In genomic region chr20:63956664-63957003, GRCh38 we compare ENCODE assay signal across 8 cellular contexts. TPM values are rescaled to one million over a fixed set of nuclear protein-coding genes. Genes with fewer than 3 reads are reported as not detected.
DNase-seq lines count a peak whose midpoint lies in the region; ATAC-seq and TF ChIP-seq lines count a peak whose summit lies in the region.

No MANE protein-coding gene starts in this region.

- H3K9me3 ChIP-seq in DND-41 (ENCODE audit: insufficient read depth, low read length, severe bottlenecking) (no peaks in the 10 kb centered on the region), liver (ENCODE audit: control insufficient read depth in 4 of 4, low read length in 3 of 4) (no peaks in the 10 kb centered on the region), upper lobe of left lung (no peaks in the 10 kb centered on the region)

- no peak for TF ChIP-seq EP300 in upper lobe of left lung (IDR thresholded peaks at IDR 0.05)

- H3K36me3 ChIP-seq in DND-41 (ENCODE audit: insufficient read depth, low read length) = peaks cover 67% of the 10 kb centered on the region
- peaks cover 2 to 18% (median 6%) of the 10 kb centered on the region in 4 donors for H3K36me3 ChIP-seq in liver (ENCODE audit: control insufficient read depth in 4 of 4, insufficient read depth in 3 of 4, low read depth in 1 of 4, low read length in 3 of 4)
- peaks cover 0 to 32% (median 19%) of the 10 kb centered on the region in 4 donors for H3K36me3 ChIP-seq in upper lobe of left lung

- H2AFZ ChIP-seq in DND-41 (ENCODE audit: low read depth, low read length) = no peak overlapping the region

- H3K36me3 Mint-ChIP-seq in activated naive CD4-positive, alpha-beta T cell treated with anti-CD3 and anti-CD28 coated beads, Interleukin-2, amount 50 U/mL, for 72 hours = peaks cover 0 to 4% of the 10 kb centered on the region in 2 donors

- no peak for TF ChIP-seq POLR2A in upper lobe of left lung (IDR thresholded peaks at IDR 0.05)

- peak overlapping the region; percentile 36; the same call in 1 of the 2 replicates for H3K4me2 ChIP-seq in DND-41 (ENCODE audit: insufficient read depth, low read length)

- H3K27me3 ChIP-seq in DND-41 (ENCODE audit: insufficient read depth, low read length, poor library complexity) (no peaks in the 10 kb centered on the region), liver (ENCODE audit: control insufficient read depth in 4 of 4, insufficient read depth in 4 of 4, low read length in 3 of 4) (no peaks in the 10 kb centered on the region), upper lobe of left lung (no peaks in the 10 kb centered on the region)

- WGBS in liver = under 1% methylated on average over 15 of the region's 15 CpGs
- WGBS in upper lobe of left lung, 2 donors = 1 to 2% methylated on average over 14 to 15 of the region's 15 CpGs

- no peak overlapping the region for H3K27ac ChIP-seq in DND-41 (ENCODE audit: low read length)
- peak overlapping the region; percentile 52 to 67 for H3K27ac ChIP-seq in liver (ENCODE audit: low read depth in 1 of 2, low read length in 2 of 2)
- H3K27ac ChIP-seq in upper lobe of left lung = peak overlapping the region; percentile 26 to 65 (median 48)

- H3K4me3 ChIP-seq in DND-41 (ENCODE audit: low read depth in 1 of 2, low read length in 2 of 2) (no peak overlapping the region), liver (ENCODE audit: low read depth in 1 of 3, low read length in 3 of 3) (peak overlapping the region; percentile 6 to 44 (median 18)), upper lobe of left lung (peak overlapping the region; percentile 62 to 99 (median 79))

- ATAC-seq in DND-41 (ENCODE audit: insufficient read depth, low read depth) (no peak), HG02678 (IDR thresholded peaks at IDR 0.05; ENCODE audit: unreplicated experiment) (peak; percentile 10), upper lobe of left lung (ENCODE audit: low FRiP score in 2 of 2) (no peak)
- ATAC-seq in activated naive CD4-positive, alpha-beta T cell treated with anti-CD3 and anti-CD28 coated beads, Interleukin-2, amount 50 U/mL, for 72 hours = peak; percentile 17 to 18

- peaks cover 64% of the 10 kb centered on the region for H4K20me1 ChIP-seq in DND-41 (ENCODE audit: insufficient read depth, low read length)

- DNase-seq in DND-41 = no peak
- peak in 1 of 2 donors; percentile 44 for DNase-seq in activated naive CD4-positive, alpha-beta T cell treated with anti-CD3 and anti-CD28 coated beads, Interleukin-2, amount 50 U/mL, for 72 hours (ENCODE audit: low spot score in 2 of 2)
- no peak for DNase-seq in upper lobe of left lung
- DNase-seq in HUDEP-2 (lab: John Stamatoyannopoulos, UW; ENCODE audit: unreplicated experiment in 76 of 76) = no peak
- no peak for DNase-seq in GM10266 (ENCODE audit: extremely low spot score)
- DNase-seq in activated CD4-positive, alpha-beta T cell treated with anti-CD3 and anti-CD28 coated beads, Interleukin-2, amount 50 U/mL, for 1 hour = no peak

- TF ChIP-seq RAD21 in liver (IDR thresholded peaks at IDR 0.05) = no peak

- H3K4me1 ChIP-seq in DND-41 (ENCODE audit: insufficient read depth, low read length) (peaks cover 29% of the 10 kb centered on the region), liver (ENCODE audit: control insufficient read depth in 4 of 4, insufficient read depth in 4 of 4, low read length in 3 of 4) (peaks cover 20 to 58% (median 40%) of the 10 kb centered on the region in 4 donors), upper lobe of left lung (peaks cover 41 to 57% (median 46%) of the 10 kb centered on the region in 4 donors)

- H3K9me3 Mint-ChIP-seq in activated naive CD4-positive, alpha-beta T cell treated with anti-CD3 and anti-CD28 coated beads, Interleukin-2, amount 50 U/mL, for 72 hours = no peaks in the 10 kb centered on the region

- TF ChIP-seq CTCF in DND-41 (IDR thresholded peaks at IDR 0.05; ENCODE audit: borderline replicate concordance, extremely low read depth, low read length, poor library complexity, severe bottlenecking) (no peak), liver (IDR thresholded peaks at IDR 0.05; ENCODE audit: low read depth, low read length, missing input control) (no peak), upper lobe of left lung (IDR thresholded peaks at IDR 0.05) (no peak), GM10266 (IDR thresholded peaks at IDR 0.05; ENCODE audit: control insufficient read depth, insufficient read depth, low read depth, missing control alignments) (no peak)

- peak overlapping the region; percentile 65 to 79 for H3K27ac Mint-ChIP-seq in activated naive CD4-positive, alpha-beta T cell treated with anti-CD3 and anti-CD28 coated beads, Interleukin-2, amount 50 U/mL, for 72 hours

- peaks cover 45% of the 10 kb centered on the region for H3K79me2 ChIP-seq in DND-41 (ENCODE audit: insufficient read depth, low read length)

- no peak overlapping the region for H3K9ac ChIP-seq in DND-41 (ENCODE audit: low read depth, low read length)
- peak overlapping the region in 1 of 2 donors; percentile 38 for H3K9ac ChIP-seq in liver (ENCODE audit: low read depth in 1 of 2, low read length in 2 of 2)

TF ChIP-seq in liver, 16 proteins besides CTCF, POLR2A, EP300 and RAD21:
- no peak for TF ChIP-seq YY1 (IDR thresholded peaks at IDR 0.05)
- TF ChIP-seq NR2F2 (IDR thresholded peaks at IDR 0.05) = no peak
- TF ChIP-seq TAF1 (conservative IDR thresholded peaks at IDR 0.05) = no peak
- no peak for TF ChIP-seq REST (IDR thresholded peaks at IDR 0.05)

RNA-seq across cellular contexts. Expression of gene UCKL1, which starts 0.4 kb away (rescaled TPM):
- total RNA-seq in activated naive CD4-positive, alpha-beta T cell treated with anti-CD3 and anti-CD28 coated beads, Interleukin-2, amount 50 U/mL, for 72 hours = 10 to 100 TPM; 21.3 to 32.7 TPM
- total RNA-seq in liver (10 to 100 TPM; 16.4 to 20.4 TPM), upper lobe of left lung (100 to 1,000 TPM in 1 of 6 donors, 10 to 100 TPM in 5; 23.0 to 103 (median 37.3) TPM)
- polyA plus RNA-seq in liver = 10 to 100 TPM; 16.4 to 20.1 TPM

RNA-seq across cellular contexts. Expression of gene ZNF512B, which starts 13.1 kb away (rescaled TPM):
- 10 to 100 TPM in 1 of 2 donors, 1 to 10 TPM in 1; 10.0 to 21.4 TPM for total RNA-seq in activated naive CD4-positive, alpha-beta T cell treated with anti-CD3 and anti-CD28 coated beads, Interleukin-2, amount 50 U/mL, for 72 hours
- 10 to 100 TPM in 1 of 2 donors, 1 to 10 TPM in 1; 9.2 to 11.8 TPM for total RNA-seq in liver
- 10 to 100 TPM in 1 of 2 donors, 1 to 10 TPM in 1; 1.8 to 10.4 TPM for polyA plus RNA-seq in liver
- total RNA-seq in upper lobe of left lung = 10 to 100 TPM; 10.8 to 22.0 (median 16.3) TPM

RNA-seq across cellular contexts. Expression of gene SAMD10, which starts 22.8 kb away (rescaled TPM):
- 10 to 100 TPM in 1 of 2 donors, 1 to 10 TPM in 1; 8.2 to 65.4 TPM for total RNA-seq in activated naive CD4-positive, alpha-beta T cell treated with anti-CD3 and anti-CD28 coated beads, Interleukin-2, amount 50 U/mL, for 72 hours
- 1 to 10 TPM; 1.4 to 2.8 TPM for total RNA-seq in liver
- polyA plus RNA-seq in liver = 1 to 10 TPM in 1 of 2 donors, under 1 TPM in 1; 0.74 to 3.4 TPM
- total RNA-seq in upper lobe of left lung = 1 to 10 TPM; 2.6 to 7.2 (median 4.7) TPM

RNA-seq across cellular contexts. Expression of gene PRPF6, which starts 24.3 kb away (rescaled TPM):
- total RNA-seq in activated naive CD4-positive, alpha-beta T cell treated with anti-CD3 and anti-CD28 coated beads, Interleukin-2, amount 50 U/mL, for 72 hours = 10 to 100 TPM; 82.1 to 82.7 TPM
- total RNA-seq in liver (10 to 100 TPM; 24.2 to 24.9 TPM), upper lobe of left lung (100 to 1,000 TPM in 1 of 6 donors, 10 to 100 TPM in 5; 60.5 to 113 (median 68.0) TPM)
- 10 to 100 TPM; 16.3 to 22.0 TPM for polyA plus RNA-seq in liver

Comparison
In these comparisons a context has a peak if more than half of its experiments do, and no peak if none do; other contexts are left out.
1. ATAC-seq: peak in HG02678 (single experiment) and activated naive CD4-positive, alpha-beta T cell treated with anti-CD3 and anti-CD28 coated beads, Interleukin-2, amount 50 U/mL, for 72 hours (2 of 2); none in DND-41 (single experiment) and upper lobe of left lung (0 of 2).
2. H3K4me3 ChIP-seq: peak in liver (3 of 3) and upper lobe of left lung (4 of 4); none in DND-41 (0 of 2).